In genomic region chr7:117785431-117785830, GRCh38 we compare ENCODE assay signal across 8 cellular contexts.
"Had no signal": no experiment of that assay in that cellular context is flagged by ENCODE, and none has a peak within 500 bp of the region (broad histone marks: within the 10 kb centered on the region; RNA-seq: fewer than 3 reads in every experiment).

No MANE protein-coding gene starts in this region.

- H3K4me2 ChIP-seq: GM23338, KMS-11 had no signal

- FAIRE-seq: H1, H54, HepG2 had no signal

- H3K9ac ChIP-seq: KMS-11 had no signal

- H3K4me3 ChIP-seq: GM23338 had no signal

- DNase-seq: H9, KBM-7 had no signal

- H2AFZ ChIP-seq: GM23338 had no signal

- H3K27ac ChIP-seq: HL-60, KMS-11 had no signal
